25 cellular contexts compared by ENCODE assay signal in the genomic region with DNA sequence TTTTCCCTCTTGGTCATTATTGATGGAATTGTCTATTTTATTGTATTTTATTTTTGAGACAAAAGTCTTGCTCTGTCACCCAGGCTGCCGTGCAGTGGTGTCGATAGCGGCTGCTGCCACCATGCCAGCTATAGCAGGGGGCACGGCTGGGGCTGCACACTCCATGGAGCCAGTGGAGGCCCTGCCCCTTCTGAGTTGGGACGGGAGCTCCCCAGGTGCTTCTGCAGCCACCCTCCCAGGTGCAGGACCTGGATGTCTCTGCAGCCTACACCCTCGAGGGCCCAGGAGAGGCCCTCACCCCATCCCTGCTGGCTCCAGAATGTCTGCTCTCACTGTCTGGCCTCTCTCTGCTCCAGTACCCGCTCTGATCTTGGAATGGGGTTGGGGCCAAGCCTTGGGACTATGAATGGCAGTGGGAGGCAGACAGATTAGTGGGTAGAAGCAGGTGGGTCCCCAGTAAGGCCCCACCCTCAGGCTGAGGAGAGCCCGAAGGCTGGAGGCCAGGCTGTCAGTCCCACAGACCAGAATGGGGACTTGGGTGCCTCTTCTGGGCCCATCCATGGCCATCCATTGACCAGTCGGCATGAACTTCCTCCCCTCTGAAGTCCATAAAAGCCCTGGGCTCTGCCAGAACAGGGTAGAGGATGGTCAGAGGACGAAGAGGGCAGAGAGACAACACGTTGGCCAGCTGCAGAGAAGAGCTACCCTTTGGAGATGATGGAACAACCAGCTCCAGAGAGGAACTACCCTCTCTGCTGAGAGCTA.
"Had no signal": no experiment of that assay in that cellular context is flagged by ENCODE, and none has a peak within 500 bp of the region (broad histone marks: within the 10 kb centered on the region; RNA-seq: fewer than 3 reads in every experiment).

No MANE protein-coding gene starts in this region.

- DNase-seq: heart right ventricle; islet precursor cell; left ventricle myocardium superior; lower lobe of right lung; mammary epithelial cell; mesendoderm; naive thymus-derived CD4-positive, alpha-beta T cell; occipital lobe; retina; right cardiac atrium; small intestine; spleen; stimulated activated CD4-positive, alpha-beta T cell treated with anti-CD3 and anti-CD28 coated beads, Interleukin-4, amount 100 ng/mL, for 24 hours; stimulated activated naive CD4-positive, alpha-beta T cell treated with Interleukin-2 at 50 U/mL for 16 hours; stimulated activated naive CD8-positive, alpha-beta T cell treated with anti-CD3 and anti-CD28 coated beads, Interleukin-15, amount 100 ng/mL, for 72 hours; substantia nigra had no signal

- ATAC-seq: heart right ventricle; left lobe of liver; left ventricle myocardium superior; lower lobe of right lung; mucosa of descending colon; naive thymus-derived CD4-positive, alpha-beta T cell; right cardiac atrium; stimulated activated effector memory CD8-positive, alpha-beta T cell treated with anti-CD3 and anti-CD28 coated beads, Interleukin-12 subunit alpha, Interleukin-12 subunit beta, amount 100 ng/mL, for 72 hours; stimulated activated naive CD8-positive, alpha-beta T cell treated with anti-CD3 and anti-CD28 coated beads, Interleukin-15, amount 100 ng/mL, for 72 hours had no signal

- H3K4me1 ChIP-seq: heart right ventricle, parathyroid adenoma, sigmoid colon, spleen had no signal

- FAIRE-seq: small intestine had no signal

- H3K9me3 ChIP-seq: lower lobe of right lung, mucosa of descending colon, neutrophil, sigmoid colon, tibial nerve, vagina had no signal

- H3K9ac ChIP-seq: parathyroid adenoma had no signal

- H3K27me3 ChIP-seq: hepatocyte, vagina had no signal

- H2AFZ ChIP-seq: hepatocyte, parathyroid adenoma had no signal

- H3K79me2 ChIP-seq: hepatocyte, parathyroid adenoma had no signal

- H3K36me3 ChIP-seq: heart right ventricle, lower lobe of right lung, neutrophil, sigmoid colon, spleen, tibial nerve, vagina had no signal

- H3K4me3 ChIP-seq: heart right ventricle, hepatocyte, lower lobe of right lung, mucosa of descending colon, sigmoid colon, spleen, tibial nerve, vagina had no signal

- H3K4me2 ChIP-seq: hepatocyte had no signal

- H3K27ac ChIP-seq: heart right ventricle, hepatocyte, lower lobe of right lung, neutrophil, parathyroid adenoma, sigmoid colon, spleen, tibial nerve, vagina had no signal
